In the genomic region with DNA sequence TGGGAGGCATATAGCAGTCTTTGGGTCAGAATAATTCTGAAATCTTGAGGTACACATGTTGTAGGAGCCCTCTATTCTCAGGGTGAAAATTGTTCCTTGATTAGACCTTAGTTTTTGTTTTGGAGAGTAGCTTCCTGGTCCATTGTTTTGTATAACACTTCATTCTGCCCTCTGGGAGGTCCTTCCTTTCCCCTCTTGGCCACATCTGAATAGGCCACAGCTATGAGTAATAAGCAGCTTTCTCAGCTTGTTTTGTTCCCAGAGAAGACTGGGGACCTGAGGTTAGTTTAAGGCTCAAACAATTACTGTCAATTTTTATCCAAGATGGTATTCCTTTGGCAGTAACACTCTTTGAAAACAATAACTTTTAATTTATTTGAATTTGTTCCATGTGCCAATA, we compare ENCODE assay signal across 25 cellular contexts.
"Had no signal": no experiment of that assay in that cellular context is flagged by ENCODE, and none has a peak within 500 bp of the region (broad histone marks: within the 10 kb centered on the region; RNA-seq: fewer than 3 reads in every experiment).

No MANE protein-coding gene starts in this region.

- H3K4me1 Mint-ChIP-seq: activated naive CD4-positive, alpha-beta T cell treated with anti-CD3 and anti-CD28 coated beads, Interleukin-2, amount 50 U/mL, for 24 hours; central memory CD8-positive, alpha-beta T cell had no signal

- H3K36me3 Mint-ChIP-seq: activated naive CD4-positive, alpha-beta T cell treated with anti-CD3 and anti-CD28 coated beads, Interleukin-2, amount 50 U/mL, for 24 hours had no signal

- H3K27ac Mint-ChIP-seq: activated CD8-positive, alpha-beta T cell treated with anti-CD3 and anti-CD28 coated beads, Interleukin-2, amount 10 ng/mL, durations not matched to agents 7 days and 5 days; activated naive CD4-positive, alpha-beta T cell treated with anti-CD3 and anti-CD28 coated beads, Interleukin-2, amount 50 U/mL, for 24 hours had no signal

- H3K27me3 Mint-ChIP-seq: activated naive CD4-positive, alpha-beta T cell treated with anti-CD3 and anti-CD28 coated beads, Interleukin-2, amount 50 U/mL, for 24 hours; central memory CD8-positive, alpha-beta T cell had no signal

- H3K4me1 ChIP-seq: body of pancreas, Peyer's patch, SJCRH30 had no signal

- H3K4me3 Mint-ChIP-seq: activated CD8-positive, alpha-beta T cell treated with anti-CD3 and anti-CD28 coated beads, Interleukin-2, amount 10 ng/mL, durations not matched to agents 7 days and 5 days; activated naive CD4-positive, alpha-beta T cell treated with anti-CD3 and anti-CD28 coated beads, Interleukin-2, amount 50 U/mL, for 24 hours; central memory CD8-positive, alpha-beta T cell had no signal

- H3K4me3 ChIP-seq: body of pancreas, Peyer's patch, SJCRH30 had no signal

- ATAC-seq: activated CD4-positive, CD25-positive, alpha-beta regulatory T cell treated with anti-CD3 and anti-CD28 coated beads, Interleukin-2, amount 50 U/mL, for 24 hours; activated CD8-positive, alpha-beta T cell treated with anti-CD3 and anti-CD28 coated beads, Interleukin-2, amount 10 ng/mL, durations not matched to agents 7 days and 5 days; body of pancreas had no signal

- H3K9ac ChIP-seq: SK-N-SH had no signal

- H3K4me2 ChIP-seq: SK-N-SH had no signal

- H3K36me3 ChIP-seq: Peyer's patch, SJCRH30, WERI-Rb-1 had no signal

- DNase-seq: activated CD4-positive, alpha-beta T cell treated with anti-CD3 and anti-CD28 coated beads for 4 hours; activated CD4-positive, alpha-beta T cell treated with anti-CD3 and anti-CD28 coated beads, Interleukin-2, amount 50 U/mL, for 4 hours; activated CD8-positive, alpha-beta memory T cell treated with anti-CD3 and anti-CD28 coated beads, Interleukin-2, amount 50 U/mL, for 48 hours; activated CD8-positive, alpha-beta T cell treated with anti-CD3 and anti-CD28 coated beads, Interleukin-2, amount 10 ng/mL, durations not matched to agents 7 days and 5 days; activated T-cell treated with anti-CD3 and anti-CD28 coated beads, Interleukin-2, amount 50 U/mL, for 1 hour; aorta; body of pancreas; Kasumi-1; NCI-H1105 treated with DMSO at 0.1 percent for 48 hours; NCI-H1436 treated with DMSO at 0.1 percent for 48 hours; NCI-H187 treated with DMSO at 0.1 percent for 48 hours; NCI-H2081 treated with DMSO at 0.1 percent for 48 hours; NCI-H2171 treated with DMSO at 0.1 percent for 48 hours; NCI-H226; NCI-H526; Peyer's patch; Right ventricle myocardium superior; SJCRH30; SK-N-SH; T-helper 1 cell; WERI-Rb-1 had no signal

- H3K9me2 ChIP-seq: SK-N-SH had no signal

- H3K27ac ChIP-seq: body of pancreas, Peyer's patch, RWPE1, SJCRH30, WERI-Rb-1 had no signal

- H3K27me3 ChIP-seq: body of pancreas, Peyer's patch, SJCRH30 had no signal

- H3K9me3 ChIP-seq: body of pancreas, Peyer's patch, SJCRH30, SK-N-SH had no signal
